Comparison of ENCODE assay signal across 9 cellular contexts in genomic region chr6:40789143-40789764, GRCh38.
DNase-seq lines count a peak whose midpoint lies in the region; ATAC-seq and TF ChIP-seq lines count a peak whose summit lies in the region.
"Had no signal": no experiment of that assay in that cellular context is flagged by ENCODE, and none has a peak within 500 bp of the region (broad histone marks: within the 10 kb centered on the region; RNA-seq: fewer than 3 reads in every experiment).

No MANE protein-coding gene starts in this region.

- TF ChIP-seq CTCF in choroid plexus epithelial cell (conservative IDR thresholded peaks at IDR 0.05; ENCODE audit: low read depth, low read length), result no peak

- no peak for TF ChIP-seq POLR2A in erythroblast (IDR thresholded peaks at IDR 0.05; ENCODE audit: low read length)

- DNase-seq in NCI-H748 (lab: John Stamatoyannopoulos, UW; ENCODE audit: unreplicated experiment), result peak; percentile 11
- no peak for DNase-seq in NCI-H748 treated with DMSO at 0.1 percent for 48 hours (lab: John Stamatoyannopoulos, UW)
- peak; percentile 10 to 44 for DNase-seq in NCI-H446 (lab: John Stamatoyannopoulos, UW)
- DNase-seq in choroid plexus epithelial cell (ENCODE audit: low read depth), result peak; percentile 9
- peak; percentile 9 for DNase-seq in stimulated activated CD4-positive, alpha-beta T cell treated with anti-CD3 and anti-CD28 coated beads, Interleukin-4, amount 100 ng/mL, for 24 hours
- DNase-seq in erythroblast (lab: John Stamatoyannopoulos, UW), result no peak
- DNase-seq in AG20443 (ENCODE audit: low spot score), result no peak
- DNase-seq: NCI-H1092 treated with DMSO at 0.1 percent for 48 hours had no signal

- ATAC-seq in HG03565 (IDR thresholded peaks at IDR 0.05; ENCODE audit: unreplicated experiment), result no peak

- H3K4me3 ChIP-seq in choroid plexus epithelial cell (ENCODE audit: low read depth, low read length), result no peak overlapping the region

Comparison
In these comparisons a context has a peak if more than half of its experiments do, and no peak if none do; other contexts are left out.
1. DNase-seq: peak in NCI-H748 (single experiment), NCI-H446 (2 of 2), choroid plexus epithelial cell (single experiment) and stimulated activated CD4-positive, alpha-beta T cell treated with anti-CD3 and anti-CD28 coated beads, Interleukin-4, amount 100 ng/mL, for 24 hours (single experiment); none in NCI-H748 treated with DMSO at 0.1 percent for 48 hours (single experiment), erythroblast (0 of 2) and AG20443 (single experiment).